ENCODE assay signal across 1 cellular context in the genomic region with DNA sequence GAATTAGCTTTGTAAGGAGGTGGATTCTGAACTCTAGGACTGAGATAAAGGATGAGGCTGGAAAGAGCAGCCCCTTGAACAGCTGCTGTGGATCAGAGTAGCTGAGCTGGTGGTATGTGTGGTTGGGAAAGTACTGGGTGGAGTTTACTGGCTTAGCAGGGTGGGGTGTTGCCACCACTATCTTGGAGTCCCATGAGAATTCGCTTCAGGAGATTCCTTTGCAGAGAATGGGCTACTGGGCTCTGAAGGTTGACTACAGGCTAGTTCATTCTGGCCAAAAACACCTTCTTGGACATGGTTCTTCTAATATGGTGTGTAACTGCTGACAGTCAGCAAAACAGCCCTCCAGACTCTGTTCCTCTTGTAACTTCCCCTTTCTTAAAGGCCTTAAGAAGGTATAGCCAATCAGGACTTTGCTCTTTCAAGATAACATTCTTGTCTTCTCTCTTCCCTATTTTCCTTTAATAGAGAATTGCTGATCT.
TF ChIP-seq lines count a peak whose summit lies in the region.

No MANE protein-coding gene starts in this region.

TF ChIP-seq in IMR-90, 13 proteins besides CTCF, POLR2A, EP300 and RAD21:
- no peak for TF ChIP-seq BHLHE40 (IDR thresholded peaks at IDR 0.05; ENCODE audit: low read depth, low read length)
- TF ChIP-seq RFX5 (IDR thresholded peaks at IDR 0.05; ENCODE audit: low read depth, low read length) = no peak
- 0 out of 2 replicates have a peak, but pooled peaks have one; percentile 15 for TF ChIP-seq MAFK (IDR thresholded peaks at IDR 0.05; ENCODE audit: low read depth, low read length)
- TF ChIP-seq MAZ (IDR thresholded peaks at IDR 0.05; ENCODE audit: borderline replicate concordance, low read depth, low read length) = no peak
- TF ChIP-seq CEBPB (IDR thresholded peaks at IDR 0.05; ENCODE audit: low read depth, low read length) = no peak
- no peak for TF ChIP-seq NFE2L2 (IDR thresholded peaks at IDR 0.05; ENCODE audit: low read depth, low read length)
